Comparison of ENCODE assay signal across 29 cellular contexts in genomic region chr5:112983307-112983811, GRCh38. TPM values are rescaled to one million over a fixed set of nuclear protein-coding genes. Genes with fewer than 3 reads are reported as not detected.
A peak's percentile ranks its signal among the peaks of the same experiment; 100 is the strongest.
DNase-seq lines count a peak whose midpoint lies in the region; ATAC-seq, FAIRE-seq and TF ChIP-seq lines count a peak whose summit lies in the region.
"Had no signal": no experiment of that assay in that cellular context is flagged by ENCODE, and none has a peak within 500 bp of the region (broad histone marks: within the 10 kb centered on the region; RNA-seq: fewer than 3 reads in every experiment).

No MANE protein-coding gene starts in this region.

- H2AFZ ChIP-seq in H1 (ENCODE audit: low read length): no peak overlapping the region
- H2AFZ ChIP-seq in osteoblast (ENCODE audit: low read length): no peak overlapping the region

- TF ChIP-seq POLR2A in H1 (IDR thresholded peaks at IDR 0.05; ENCODE audit: control extremely low read depth in 1 of 2, low read depth in 2 of 2, low read length in 2 of 2): no peak

- no peak overlapping the region for H2BK15ac ChIP-seq in H1 (ENCODE audit: low read length)

- no peak for DNase-seq in CD8-positive, alpha-beta T cell
- DNase-seq in H1 (ENCODE audit: low read depth in 1 of 2, low spot score in 2 of 2): no peak
- DNase-seq in osteoblast (ENCODE audit: insufficient read length, low spot score, missing footprints): no peak
- DNase-seq in OCI-M1 (lab: John Stamatoyannopoulos, UW): no peak
- DNase-seq in stimulated activated CD4-positive, alpha-beta T cell treated with anti-CD3 and anti-CD28 coated beads, Interleukin-2, amount 100 ng/mL, for 24 hours: no peak
- DNase-seq in LoVo (ENCODE audit: low spot score): no peak
- DNase-seq: activated CD4-positive, alpha-beta T cell treated with anti-CD3 and anti-CD28 coated beads, Interleukin-2, amount 10 ng/mL, durations not matched to agents 24 days and 14 days; activated naive CD4-positive, alpha-beta T cell; activated T-cell treated with anti-CD3 and anti-CD28 coated beads, Interleukin-2, amount 50 U/mL, for 4 hours; brain microvascular endothelial cell; C1 segment of cervical spinal cord; colonic mucosa; effector CD8-positive, alpha-beta T cell; foreskin keratinocyte; Karpas-422; left colon; NCI-H1436 treated with DMSO at 0.1 percent for 48 hours; NCI-H2107; NCI-H446 treated with DMSO at 0.1 percent for 48 hours; SK-N-SH; stimulated activated CD4-positive, alpha-beta T cell treated with anti-CD3 and anti-CD28 coated beads, Interleukin-15, amount 100 ng/mL, for 24 hours; stimulated activated naive CD8-positive, alpha-beta T cell treated with anti-CD3 and anti-CD28 coated beads, Interleukin-15, Interleukin-2, amounts not matched to agents 100 U/mL and 50 U/mL, for 24 hours; testis had no signal

- H3K36me3 ChIP-seq in CD8-positive, alpha-beta T cell (ENCODE audit: insufficient read depth, low read length): no peaks in the 10 kb centered on the region
- H3K36me3 ChIP-seq in HUES48 (ENCODE audit: control insufficient read depth, insufficient read depth, low read length) (peaks cover 13% of the 10 kb centered on the region), H1 (ENCODE audit: control insufficient read depth in 2 of 4, insufficient read depth in 4 of 4, low read length in 3 of 4) (peaks cover 0 to 16% (median 0%) of the 10 kb centered on the region in 4 experiments; a peak in 2 of 8 replicates), osteoblast (ENCODE audit: insufficient read depth, low read length) (peaks cover 11% of the 10 kb centered on the region)
- H3K36me3 ChIP-seq: brain microvascular endothelial cell, colonic mucosa, prostate gland, vagina had no signal

- H3K4me1 ChIP-seq in CD8-positive, alpha-beta T cell (ENCODE audit: insufficient read depth, low read length): peaks cover 18% of the 10 kb centered on the region
- H3K4me1 ChIP-seq in HUES48 (ENCODE audit: control insufficient read depth, insufficient read depth, low read length) (peaks cover 58% of the 10 kb centered on the region), H1 (replicated peaks in 1 of 4; ENCODE audit: control insufficient read depth in 3 of 4, insufficient read depth in 4 of 4, low read length in 3 of 4) (peaks cover 4 to 13% (median 12%) of the 10 kb centered on the region in 4 experiments; a peak in 6 of 7 replicates), osteoblast (ENCODE audit: insufficient read depth, low read length) (peaks cover 6% of the 10 kb centered on the region)
- H3K4me1 ChIP-seq: prostate gland had no signal

- no peaks in the 10 kb centered on the region for H3K27me3 Mint-ChIP-seq in CD8-positive, alpha-beta T cell (ENCODE audit: low read depth)
- H3K27me3 Mint-ChIP-seq: activated CD4-positive, alpha-beta T cell treated with anti-CD3 and anti-CD28 coated beads, Interleukin-2, amount 10 ng/mL, durations not matched to agents 24 days and 14 days had no signal

- no peaks in the 10 kb centered on the region for H3K27me3 ChIP-seq in CD8-positive, alpha-beta T cell (ENCODE audit: insufficient read depth, low read length)
- H3K27me3 ChIP-seq in HUES48 (ENCODE audit: control insufficient read depth, insufficient read depth, low read length) (no peaks in the 10 kb centered on the region), H1 (replicated peaks in 1 of 4; ENCODE audit: control insufficient read depth in 3 of 4, extremely low read depth in 1 of 4, insufficient read depth in 3 of 4, low read length in 3 of 4) (no peaks in the 10 kb centered on the region), osteoblast (ENCODE audit: insufficient read depth, low read length) (no peaks in the 10 kb centered on the region)
- H3K27me3 ChIP-seq: brain microvascular endothelial cell, colonic mucosa, foreskin keratinocyte, testis, vagina had no signal

- H3K18ac ChIP-seq in H1 (ENCODE audit: extremely low read depth, low read length): no peak overlapping the region

- peaks cover 38% of the 10 kb centered on the region for H3K36me3 Mint-ChIP-seq in CD8-positive, alpha-beta T cell

- H3K4me1 Mint-ChIP-seq in CD8-positive, alpha-beta T cell (ENCODE audit: low read depth): peaks cover 68% of the 10 kb centered on the region

- CTCF ChIA-PET in CD8-positive, alpha-beta T cell (lab: Charles Lee): interaction anchor here (6.0 kb wide), 1 partner anchor 13 kb away, joined by 60 read pairs; no protein-coding TSS in a partner anchor
- CTCF ChIA-PET in H1 (lab: Charles Lee; ENCODE audit: partially characterized antibody): interaction anchor here (1.0 to 1.7 kb wide), 3 partner anchors 13 to 21 kb away, joined by 3 to 4 read pairs (median 3); no protein-coding TSS in a partner anchor

- H3K23ac ChIP-seq in H1 (ENCODE audit: insufficient read length): no peak overlapping the region

- H3K4me3 Mint-ChIP-seq in CD8-positive, alpha-beta T cell: no peak overlapping the region
- H3K4me3 Mint-ChIP-seq: activated CD4-positive, alpha-beta T cell treated with anti-CD3 and anti-CD28 coated beads, Interleukin-2, amount 10 ng/mL, durations not matched to agents 24 days and 14 days; activated T-cell treated with anti-CD3 and anti-CD28 coated beads, Interleukin-2, amount 50 U/mL, for 4 hours had no signal

- H3K4me2 ChIP-seq in H1 (ENCODE audit: insufficient read depth in 1 of 2, low read depth in 2 of 2, low read length in 2 of 2): peak overlapping the region in 1 of 2 experiments; percentile 35; a peak in 1 of 4 replicates
- peak overlapping the region; percentile 44 for H3K4me2 ChIP-seq in osteoblast (ENCODE audit: insufficient read depth, low read length)
- H3K4me2 ChIP-seq: SK-N-SH had no signal

- no peaks in the 10 kb centered on the region for H3K23me2 ChIP-seq in H1 (ENCODE audit: low read depth, low read length)

- no peak overlapping the region for H3K56ac ChIP-seq in H1 (replicated peaks; ENCODE audit: insufficient read length, low read depth, low read length)

- no peak overlapping the region for H4K91ac ChIP-seq in H1 (replicated peaks; ENCODE audit: insufficient read length, low read length)

- no peak for TF ChIP-seq CTCF in CD8-positive, alpha-beta T cell (IDR thresholded peaks at IDR 0.05)
- TF ChIP-seq CTCF in H1 (IDR thresholded peaks at IDR 0.05; ENCODE audit: control extremely low read depth in 1 of 3, insufficient read depth in 1 of 3, low read depth in 1 of 3, low read length in 3 of 3) (no peak), osteoblast (IDR thresholded peaks at IDR 0.05; ENCODE audit: extremely low read depth, low read depth, low read length) (no peak)

- H3K27ac ChIP-seq in CD8-positive, alpha-beta T cell (ENCODE audit: low read depth, low read length): no peak overlapping the region
- H3K27ac ChIP-seq in HUES48 (ENCODE audit: low read depth, low read length) (peak overlapping the region; percentile 22), H1 (ENCODE audit: low read depth, low read length) (no peak overlapping the region), osteoblast (ENCODE audit: low read depth, low read length) (peak overlapping the region; percentile 18)
- H3K27ac ChIP-seq: brain microvascular endothelial cell, colonic mucosa, foreskin keratinocyte, prostate gland, RWPE1, testis, vagina had no signal

- no peak overlapping the region for H2BK12ac ChIP-seq in H1 (ENCODE audit: low read depth, low read length)

- peaks cover 3 to 18% of the 10 kb centered on the region in 2 experiments for H4K20me1 ChIP-seq in H1 (replicated peaks in 1 of 2; ENCODE audit: control insufficient read depth in 1 of 2, insufficient read depth in 2 of 2, low read length in 2 of 2)
- no peaks in the 10 kb centered on the region for H4K20me1 ChIP-seq in osteoblast (ENCODE audit: insufficient read depth, low read length)

- H3K9me3 ChIP-seq in CD8-positive, alpha-beta T cell (ENCODE audit: low read length): no peaks in the 10 kb centered on the region
- H3K9me3 ChIP-seq in HUES48 (ENCODE audit: control insufficient read depth, insufficient read depth, low read length) (no peaks in the 10 kb centered on the region), H1 (ENCODE audit: insufficient read depth in 2 of 2, low read depth in 1 of 2, low read length in 1 of 2) (no peaks in the 10 kb centered on the region), osteoblast (ENCODE audit: low read depth, low read length) (no peaks in the 10 kb centered on the region)
- H3K9me3 ChIP-seq: colonic mucosa, prostate gland, SK-N-SH, testis, vagina had no signal

- H3K79me1 ChIP-seq in H1 (ENCODE audit: low read depth, low read length): peaks cover 11% of the 10 kb centered on the region

- H3K9me3 Mint-ChIP-seq in CD8-positive, alpha-beta T cell: no peaks in the 10 kb centered on the region
- H3K9me3 Mint-ChIP-seq: activated CD4-positive, alpha-beta T cell treated with anti-CD3 and anti-CD28 coated beads, Interleukin-2, amount 10 ng/mL, durations not matched to agents 24 days and 14 days; activated T-cell treated with anti-CD3 and anti-CD28 coated beads, Interleukin-2, amount 50 U/mL, for 4 hours had no signal

- H3K4me3 ChIP-seq in CD8-positive, alpha-beta T cell (ENCODE audit: low read depth, low read length): no peak overlapping the region
- H3K4me3 ChIP-seq in HUES48 (ENCODE audit: low read depth, low read length): no peak overlapping the region
- no peak overlapping the region for H3K4me3 ChIP-seq in H1 (ENCODE audit: extremely low read depth in 1 of 4, insufficient read depth in 2 of 4, low read depth in 3 of 4, low read length in 4 of 4)
- H3K4me3 ChIP-seq in osteoblast (ENCODE audit: insufficient read depth, low read length): no peak overlapping the region
- H3K4me3 ChIP-seq: colonic mucosa, prostate gland, testis, vagina had no signal

- no peak overlapping the region for H2BK20ac ChIP-seq in H1 (ENCODE audit: low read length)

- no peak overlapping the region for H2BK5ac ChIP-seq in H1 (ENCODE audit: low read depth, low read length)

- POLR2A ChIA-PET in CD8-positive, alpha-beta T cell (lab: Charles Lee): no interaction called here
- POLR2A ChIA-PET in H1 (lab: Charles Lee; ENCODE audit: partially characterized antibody): interaction anchor here (0.9 kb wide), 1 partner anchor 13 kb away, joined by 3 read pairs; no protein-coding TSS in a partner anchor

- 80% methylated on average over 5 of the region's 5 CpGs; no CpG with 5 or more reads in 1 of the 2 experiments for WGBS in H1 (ENCODE audit: extremely low coverage in 1 of 2, insufficient coverage in 1 of 2, insufficient read length in 1 of 2, insufficient replicate concordance in 2 of 2, low coverage in 1 of 2, low lambda C conversion rate in 2 of 2, missing lambda C conversion rate in 1 of 2), 2 experiments

- no peak for TF ChIP-seq EP300 in H1 (IDR thresholded peaks at IDR 0.05; ENCODE audit: borderline replicate concordance in 1 of 2, low read depth in 2 of 2, low read length in 2 of 2)

- H4K5ac ChIP-seq in H1 (ENCODE audit: insufficient read length, low read depth, low read length): no peak overlapping the region

- H2BK120ac ChIP-seq in H1 (replicated peaks; ENCODE audit: low read depth, low read length): no peak overlapping the region

- intact Hi-C loops in CD8-positive, alpha-beta T cell (cut with DNase I, micrococcal nuclease): no loop called here

- ATAC-seq in CD8-positive, alpha-beta T cell: no peak
- no peak for ATAC-seq in GM21528 (IDR thresholded peaks at IDR 0.05; ENCODE audit: low FRiP score, unreplicated experiment)
- ATAC-seq: activated T-cell treated with anti-CD3 and anti-CD28 coated beads, Interleukin-2, amount 50 U/mL, for 4 hours; esophagus mucosa; foreskin keratinocyte; left colon; stimulated activated naive CD8-positive, alpha-beta T cell treated with anti-CD3 and anti-CD28 coated beads, Interleukin-15, Interleukin-2, amounts not matched to agents 100 U/mL and 50 U/mL, for 24 hours had no signal

- peak overlapping the region; percentile 21 for H3K27ac Mint-ChIP-seq in CD8-positive, alpha-beta T cell
- H3K27ac Mint-ChIP-seq: activated CD4-positive, alpha-beta T cell treated with anti-CD3 and anti-CD28 coated beads, Interleukin-2, amount 10 ng/mL, durations not matched to agents 24 days and 14 days had no signal

- H3K9ac ChIP-seq in HUES48 (ENCODE audit: low read depth, low read length): no peak overlapping the region
- no peak overlapping the region for H3K9ac ChIP-seq in H1 (replicated peaks in 1 of 4; ENCODE audit: extremely low read depth in 1 of 4, low read depth in 3 of 4, low read length in 3 of 4)
- H3K9ac ChIP-seq: SK-N-SH had no signal

- no peak overlapping the region for H2AK5ac ChIP-seq in H1 (ENCODE audit: low read depth, low read length)

- H3K14ac ChIP-seq in H1 (ENCODE audit: insufficient read length): no peak overlapping the region

- no peak overlapping the region for H3K4ac ChIP-seq in H1 (replicated peaks; ENCODE audit: insufficient read length, low read depth, low read length)

- H4K8ac ChIP-seq in H1 (ENCODE audit: extremely low read depth, insufficient read depth, low read length): no peak overlapping the region

- no peak for TF ChIP-seq RAD21 in H1 (IDR thresholded peaks at IDR 0.05 in 1 of 2, conservative IDR thresholded peaks at IDR 0.05 in 1 of 2; ENCODE audit: low read depth in 2 of 2, low read length in 2 of 2)

- FAIRE-seq in H1 (lab: Jason Lieb, UNC): no peak

- H3K79me2 ChIP-seq in H1 (ENCODE audit: control insufficient read depth in 1 of 2, insufficient read depth in 2 of 2, low read length in 2 of 2) (peaks cover 11 to 97% of the 10 kb centered on the region in 2 experiments), osteoblast (ENCODE audit: insufficient read depth, low read length) (peaks cover 95% of the 10 kb centered on the region)

RNA-seq across cellular contexts. Expression of gene DCP2, which starts 6.8 kb away (rescaled TPM):
- total RNA-seq in CD8-positive, alpha-beta T cell: 10 to 100 TPM; 65.4 to 69.8 TPM
- total RNA-seq in H1 (2021; fragmentation: NEBNext Ultra II Directional; extraction: Animal tissue kit (Norgen Biotek cat#: 25700)): 162 and 173 TPM in 2 replicates
- 14.4 and 41.7 TPM in 2 replicates for polyA plus RNA-seq in H1 (2011; rRNA removed)
- 24.9 TPM for polyA plus RNA-seq in H1 (2011; cell fraction: cytosol; rRNA removed)
- polyA plus RNA-seq in H1 (2011; cell fraction: nucleus; rRNA removed): 69.2 TPM
- 25.3 to 46.8 TPM (median 37.4 TPM) in 4 replicates for polyA plus RNA-seq in H1 (2012, experiment 1 of 2)
- polyA plus RNA-seq in H1 (2012, experiment 2 of 2): 3.1 TPM
- polyA plus RNA-seq in H1 (2013, experiment 1 of 2): 49.7 TPM
- polyA plus RNA-seq in H1 (2013, experiment 2 of 2): 50.6 TPM
- 100 and 161 TPM in 2 replicates for polyA minus RNA-seq in H1 (2011; rRNA and poly(A)+ RNA removed)
- polyA minus RNA-seq in H1 (2011; cell fraction: cytosol; rRNA and poly(A)+ RNA removed): 76.3 TPM
- 135 TPM for polyA minus RNA-seq in H1 (2011; cell fraction: nucleus; rRNA and poly(A)+ RNA removed)
- 27.9 and 31.5 TPM in 2 replicates for total RNA-seq in osteoblast

Comparison
In these comparisons a context has a peak if more than half of its experiments do, and no peak if none do; other contexts are left out.
1. H3K27ac ChIP-seq: peak in HUES48 (single experiment) and osteoblast (single experiment); none in CD8-positive, alpha-beta T cell (single experiment) and H1 (single experiment).